10 cellular contexts compared by ENCODE assay signal in genomic region chrX:78555401-78555980, GRCh38.
A peak's percentile ranks its signal among the peaks of the same experiment; 100 is the strongest.
DNase-seq lines count a peak whose midpoint lies in the region; ATAC-seq and TF ChIP-seq lines count a peak whose summit lies in the region.
"Had no signal": no experiment of that assay in that cellular context is flagged by ENCODE, and none has a peak within 500 bp of the region (broad histone marks: within the 10 kb centered on the region; RNA-seq: fewer than 3 reads in every experiment).

No MANE protein-coding gene starts in this region.

- TF ChIP-seq CTCF in GM10248 (IDR thresholded peaks at IDR 0.05; ENCODE audit: control extremely low read depth, extremely low read depth, low read depth, missing control alignments) (peak; percentile 31), MM.1S (IDR thresholded peaks at IDR 0.05; ENCODE audit: low read length) (peak; percentile 50), dorsolateral prefrontal cortex (IDR thresholded peaks at IDR 0.05 in 54 of 56, conservative IDR thresholded peaks at IDR 0.05 in 2 of 56; ENCODE audit: low read depth in 1 of 56, partially characterized antibody in 56 of 56) (peak; percentile 17 to 71 (median 46)), prostate gland (IDR thresholded peaks at IDR 0.05) (peak in 3 of 4 experiments; percentile 14 to 49 (median 28))

- no peaks in the 10 kb centered on the region for H4K20me1 ChIP-seq in MM.1S (ENCODE audit: insufficient read depth, low read length)

- TF ChIP-seq POLR2A in prostate gland (IDR thresholded peaks at IDR 0.05) = no peak

- no peaks in the 10 kb centered on the region for H3K79me2 ChIP-seq in MM.1S (ENCODE audit: low read length)

- DNase-seq in GM10248 (ENCODE audit: extremely low spot score) (peak; percentile 5), MM.1S (peak; percentile 27), dorsolateral prefrontal cortex (no peak), prostate gland (ENCODE audit: low spot score) (no peak), SHP77 (lab: John Stamatoyannopoulos, UW) (no peak)
- DNase-seq in activated CD8-positive, alpha-beta memory T cell treated with anti-CD3 and anti-CD28 coated beads, Interleukin-2, amount 50 U/mL, for 48 hours = no peak
- DNase-seq: activated T-cell treated with anti-CD3 and anti-CD28 coated beads for 4 hours, NCI-H1694 had no signal

- H3K36me3 ChIP-seq in MM.1S (replicated peaks; ENCODE audit: insufficient read depth, low read length) = no peaks in the 10 kb centered on the region
- H3K36me3 ChIP-seq in prostate gland = no peaks in the 10 kb centered on the region

- H3K9me3 ChIP-seq in MM.1S (replicated peaks; ENCODE audit: insufficient read depth, low read length) (no peaks in the 10 kb centered on the region), prostate gland (no peaks in the 10 kb centered on the region)

- POLR2A ChIA-PET in GM10248 (lab: Yijun Ruan, JAX) = interaction anchor here (0.6 kb wide), 1 partner anchor 134 kb away, joined by 4 read pairs; no protein-coding TSS in a partner anchor

- no peak overlapping the region for H2AFZ ChIP-seq in MM.1S (ENCODE audit: low read length)

- no peaks in the 10 kb centered on the region for H3K9me2 ChIP-seq in MM.1S (replicated peaks; ENCODE audit: insufficient read depth, low read length)

- no peak overlapping the region for H3K27ac ChIP-seq in MM.1S (ENCODE audit: low read length)
- H3K27ac ChIP-seq in dorsolateral prefrontal cortex = no peak overlapping the region
- H3K27ac ChIP-seq in prostate gland = no peak overlapping the region

- CTCF ChIA-PET in GM10248 (lab: Yijun Ruan, JAX) = interaction anchor here (0.7 to 1.7 kb wide), 4 partner anchors 12 to 560 kb away, joined by 3 to 4 read pairs (median 4); no protein-coding TSS in a partner anchor

- intact Hi-C loops in dorsolateral prefrontal cortex (cut with DNase I) = loop anchor here (10.0 kb wide), 2 partner anchors 529 to 859 kb away; no protein-coding TSS in a partner anchor
- intact Hi-C loops in prostate gland (cut with DNase I) = no loop called here

- H3K4me1 ChIP-seq in MM.1S (ENCODE audit: low read length) (no peaks in the 10 kb centered on the region), prostate gland (replicated peaks) (no peaks in the 10 kb centered on the region)

- no peaks in the 10 kb centered on the region for H3F3A ChIP-seq in MM.1S (ENCODE audit: insufficient read depth, low read length)

- H3K4me2 ChIP-seq in MM.1S (ENCODE audit: low read depth, low read length) = no peak overlapping the region

- H3K4me3 ChIP-seq in MM.1S (ENCODE audit: low read length) (no peak overlapping the region), dorsolateral prefrontal cortex (no peak overlapping the region), prostate gland (no peak overlapping the region)

- ATAC-seq in GM19455 (IDR thresholded peaks at IDR 0.05; ENCODE audit: unreplicated experiment) (no peak), HG02970 (IDR thresholded peaks at IDR 0.05; ENCODE audit: low FRiP score, unreplicated experiment) (no peak)

- H3K9ac ChIP-seq in MM.1S (ENCODE audit: low read length) = no peak overlapping the region

- 43% methylated on average over 3 of the region's 3 CpGs for WGBS in prostate gland

- H3K27me3 ChIP-seq in MM.1S (replicated peaks; ENCODE audit: insufficient read depth, low read length) (no peaks in the 10 kb centered on the region), dorsolateral prefrontal cortex (peaks cover 0 to 16% (median 0%) of the 10 kb centered on the region in 45 donors), prostate gland (replicated peaks; ENCODE audit: insufficient read depth) (no peaks in the 10 kb centered on the region)

Comparison
In these comparisons a context has a peak if more than half of its experiments do, and no peak if none do; other contexts are left out.
1. DNase-seq: peak in GM10248 (single experiment) and MM.1S (single experiment); none in dorsolateral prefrontal cortex (0 of 10), prostate gland (single experiment), activated CD8-positive, alpha-beta memory T cell treated with anti-CD3 and anti-CD28 coated beads, Interleukin-2, amount 50 U/mL, for 48 hours (single experiment) and SHP77 (0 of 2).
2. Peak in every context shown above with its lines, with median percentiles within 50 percentile points of each other: CTCF ChIP-seq.